1 cellular context compared by ENCODE assay signal in the genomic region with DNA sequence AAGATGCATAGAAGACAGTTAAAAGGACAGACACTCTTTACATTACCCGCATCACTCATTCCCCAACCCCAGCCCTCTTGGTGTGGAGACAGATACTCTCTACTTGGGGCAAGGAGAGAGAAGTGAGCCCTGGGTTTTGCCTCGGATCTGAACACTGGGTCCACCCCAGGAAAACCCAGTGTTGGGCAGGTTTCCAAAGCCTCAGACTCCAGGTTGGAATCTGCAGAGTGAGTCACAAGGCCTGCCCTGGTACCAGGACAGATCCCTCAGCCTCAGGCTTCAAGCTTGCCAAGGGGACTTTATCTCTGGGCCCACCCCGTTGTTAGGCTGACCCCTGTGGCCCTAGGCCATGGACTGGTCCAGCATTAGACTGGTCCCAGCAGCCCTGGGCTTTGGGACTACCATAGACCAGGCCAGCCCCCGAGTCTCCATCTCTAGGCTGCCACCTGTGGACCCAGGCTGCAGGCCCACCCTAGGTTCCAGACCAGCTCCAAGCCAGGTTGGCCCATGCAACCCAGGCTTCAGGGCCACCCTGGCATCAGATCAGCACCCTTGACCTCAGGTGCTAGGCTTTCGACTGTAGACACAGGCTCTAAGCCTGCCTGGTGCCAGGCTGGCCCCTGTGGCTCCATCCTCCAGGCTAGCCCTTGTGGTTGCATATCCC.
TF ChIP-seq lines count a peak whose summit lies in the region.

No MANE protein-coding gene starts in this region.

TF ChIP-seq in IMR-90, 13 proteins besides CTCF, POLR2A, EP300 and RAD21 (continued from another document):
- TF ChIP-seq, protein P1, sequence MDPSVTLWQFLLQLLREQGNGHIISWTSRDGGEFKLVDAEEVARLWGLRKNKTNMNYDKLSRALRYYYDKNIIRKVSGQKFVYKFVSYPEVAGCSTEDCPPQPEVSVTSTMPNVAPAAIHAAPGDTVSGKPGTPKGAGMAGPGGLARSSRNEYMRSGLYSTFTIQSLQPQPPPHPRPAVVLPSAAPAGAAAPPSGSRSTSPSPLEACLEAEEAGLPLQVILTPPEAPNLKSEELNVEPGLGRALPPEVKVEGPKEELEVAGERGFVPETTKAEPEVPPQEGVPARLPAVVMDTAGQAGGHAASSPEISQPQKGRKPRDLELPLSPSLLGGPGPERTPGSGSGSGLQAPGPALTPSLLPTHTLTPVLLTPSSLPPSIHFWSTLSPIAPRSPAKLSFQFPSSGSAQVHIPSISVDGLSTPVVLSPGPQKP (IDR thresholded peaks at IDR 0.05; ENCODE audit: borderline replicate concordance, low read depth, low read length) = no peak
- TF ChIP-seq, protein P2, sequence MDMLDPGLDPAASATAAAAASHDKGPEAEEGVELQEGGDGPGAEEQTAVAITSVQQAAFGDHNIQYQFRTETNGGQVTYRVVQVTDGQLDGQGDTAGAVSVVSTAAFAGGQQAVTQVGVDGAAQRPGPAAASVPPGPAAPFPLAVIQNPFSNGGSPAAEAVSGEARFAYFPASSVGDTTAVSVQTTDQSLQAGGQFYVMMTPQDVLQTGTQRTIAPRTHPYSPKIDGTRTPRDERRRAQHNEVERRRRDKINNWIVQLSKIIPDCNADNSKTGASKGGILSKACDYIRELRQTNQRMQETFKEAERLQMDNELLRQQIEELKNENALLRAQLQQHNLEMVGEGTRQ (IDR thresholded peaks at IDR 0.05; ENCODE audit: low read depth, low read length) = no peak
- TF ChIP-seq SMC3 (IDR thresholded peaks at IDR 0.05; ENCODE audit: low read depth, low read length) = no peak
- no peak for TF ChIP-seq CHD1 (IDR thresholded peaks at IDR 0.05; ENCODE audit: low read depth, low read length)
- TF ChIP-seq MAFK (IDR thresholded peaks at IDR 0.05; ENCODE audit: low read depth, low read length) = no peak
- TF ChIP-seq MXI1 (IDR thresholded peaks at IDR 0.05; ENCODE audit: borderline replicate concordance, low read depth, low read length) = no peak
- no peak for TF ChIP-seq FOS (IDR thresholded peaks at IDR 0.05; ENCODE audit: low read depth, low read length)
- TF ChIP-seq RCOR1 (IDR thresholded peaks at IDR 0.05; ENCODE audit: insufficient replicate concordance, low read length) = no peak
